ENCODE assay signal across 26 cellular contexts in the genomic region with DNA sequence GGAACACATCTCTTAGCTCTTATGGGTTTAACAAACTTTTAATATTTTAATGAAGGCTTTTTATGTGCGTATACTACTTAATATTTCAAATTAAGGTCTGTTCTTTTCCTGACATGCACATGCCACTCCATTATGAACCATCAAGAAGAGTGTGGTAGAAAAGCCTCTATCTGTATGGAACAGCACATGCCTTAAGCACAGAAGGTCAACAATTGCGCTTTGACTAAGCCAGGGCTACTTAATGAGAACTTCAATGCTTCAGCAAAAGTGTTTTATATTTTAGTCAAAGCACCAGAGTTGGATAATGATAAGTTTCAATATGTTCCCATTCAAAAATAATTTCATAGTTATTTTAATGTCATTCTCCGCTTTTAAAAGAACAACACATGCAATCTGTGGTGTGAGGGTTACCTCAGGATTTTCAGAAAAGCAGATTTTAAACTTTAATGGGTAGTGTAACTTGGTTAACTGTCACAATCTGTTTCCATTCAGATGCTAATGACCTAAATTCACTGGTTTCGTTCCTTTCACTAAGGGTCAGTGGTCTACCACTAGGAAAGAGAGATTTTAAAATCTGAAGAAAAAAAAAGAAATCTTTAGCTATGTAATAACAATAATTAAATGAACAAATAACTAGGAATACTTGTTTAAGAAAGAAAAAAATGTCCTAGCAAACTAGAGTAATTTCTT.
"Had no signal": no experiment of that assay in that cellular context is flagged by ENCODE, and none has a peak within 500 bp of the region (broad histone marks: within the 10 kb centered on the region; RNA-seq: fewer than 3 reads in every experiment).

No MANE protein-coding gene starts in this region.

- H3K4me2 ChIP-seq: smooth muscle cell had no signal

- H3K27ac ChIP-seq: colonic mucosa, esophagus squamous epithelium, prostate gland, right atrium auricular region, suprapubic skin, transverse colon, upper lobe of right lung, uterus had no signal

- H3K9me3 ChIP-seq: colonic mucosa, esophagus squamous epithelium, prostate gland, right atrium auricular region, suprapubic skin, transverse colon, upper lobe of right lung, uterus had no signal

- H3K9me3 Mint-ChIP-seq: dendritic cell treated with granulocyte-macrophage colony-stimulating factor and Interleukin-4, amounts not matched to agents 40 ng/mL and 50 ng/mL, for 4 days had no signal

- H3K36me3 ChIP-seq: colonic mucosa, esophagus squamous epithelium, prostate gland, right atrium auricular region, suprapubic skin, transverse colon, upper lobe of right lung, uterus had no signal

- H3K36me3 Mint-ChIP-seq: memory B cell, natural killer cell had no signal

- DNase-seq: colonic mucosa; effector memory CD4-positive, alpha-beta T cell; erythroblast; esophagus squamous epithelium; foreskin melanocyte; hypothalamus; kidney; natural killer cell; nucleus accumbens; stimulated activated CD4-positive, alpha-beta T cell treated with anti-CD3 and anti-CD28 coated beads, Interleukin-12 subunit alpha, Interleukin-12 subunit beta, amount 100 ng/mL, for 4 hours; stimulated activated CD4-positive, alpha-beta T cell treated with anti-CD3 and anti-CD28 coated beads, Interleukin-1b, Interleukin-23, amount 100 ng/mL, for 48 hours; stimulated activated CD4-positive, alpha-beta T cell treated with anti-CD3 and anti-CD28 coated beads, Interleukin-4, amount 100 ng/mL, for 1 hour; stimulated activated CD8-positive, alpha-beta memory T cell treated with anti-CD3 and anti-CD28 coated beads, Interleukin-4, amount 100 ng/mL, for 48 hours; stimulated activated naive CD4-positive, alpha-beta T cell; stimulated activated naive CD8-positive, alpha-beta T cell treated with anti-CD3 and anti-CD28 coated beads, Interleukin-15, amount 100 ng/mL, for 72 hours; transverse colon; upper lobe of right lung; uterus had no signal

- H3K27ac Mint-ChIP-seq: dendritic cell treated with granulocyte-macrophage colony-stimulating factor and Interleukin-4, amounts not matched to agents 40 ng/mL and 50 ng/mL, for 4 days; memory B cell; natural killer cell; stimulated activated naive CD8-positive, alpha-beta T cell treated with anti-CD3 and anti-CD28 coated beads, Interleukin-15, amount 100 ng/mL, for 72 hours had no signal

- H3K4me1 Mint-ChIP-seq: memory B cell; natural killer cell; stimulated activated naive CD8-positive, alpha-beta T cell treated with anti-CD3 and anti-CD28 coated beads, Interleukin-15, amount 100 ng/mL, for 72 hours had no signal

- H3K27me3 ChIP-seq: colonic mucosa, esophagus squamous epithelium, right atrium auricular region, suprapubic skin, transverse colon, upper lobe of right lung, uterus had no signal

- H3K4me3 Mint-ChIP-seq: dendritic cell treated with granulocyte-macrophage colony-stimulating factor and Interleukin-4, amounts not matched to agents 40 ng/mL and 50 ng/mL, for 4 days; memory B cell; natural killer cell; neural crest cell; stimulated activated naive CD8-positive, alpha-beta T cell treated with anti-CD3 and anti-CD28 coated beads, Interleukin-15, amount 100 ng/mL, for 72 hours had no signal

- H3K27me3 Mint-ChIP-seq: dendritic cell treated with granulocyte-macrophage colony-stimulating factor and Interleukin-4, amounts not matched to agents 40 ng/mL and 50 ng/mL, for 4 days; memory B cell; stimulated activated naive CD8-positive, alpha-beta T cell treated with anti-CD3 and anti-CD28 coated beads, Interleukin-15, amount 100 ng/mL, for 72 hours had no signal

- H3K4me3 ChIP-seq: colonic mucosa, esophagus squamous epithelium, lung, prostate gland, right atrium auricular region, smooth muscle cell, suprapubic skin, transverse colon, upper lobe of right lung, uterus had no signal

- H3K4me1 ChIP-seq: colonic mucosa, esophagus squamous epithelium, prostate gland, right atrium auricular region, suprapubic skin, transverse colon, upper lobe of right lung, uterus had no signal
